ENCODE assay signal across 27 cellular contexts in genomic region chr18:46262856-46263255, GRCh38.
A peak's percentile ranks its signal among the peaks of the same experiment; 100 is the strongest.
DNase-seq lines count a peak whose midpoint lies in the region; ATAC-seq, FAIRE-seq and TF ChIP-seq lines count a peak whose summit lies in the region.
"Had no signal": no experiment of that assay in that cellular context is flagged by ENCODE, and none has a peak within 500 bp of the region (broad histone marks: within the 10 kb centered on the region; RNA-seq: fewer than 3 reads in every experiment).

No MANE protein-coding gene starts in this region.

- peaks cover 27% of the 10 kb centered on the region for H3K4me1 ChIP-seq in mesodermal cell (ENCODE audit: control insufficient read depth, insufficient read depth, low read length, poor library complexity, severe bottlenecking)
- H3K4me1 ChIP-seq: A549; BLaER1 treated with 17β-estradiol and CSF1 and Interleukin-3, amounts not matched to agents 10 nM and 100 nM had no signal

- no peaks in the 10 kb centered on the region for H3K27me3 ChIP-seq in CD4-positive, alpha-beta T cell (ENCODE audit: control insufficient read depth, insufficient read depth, low read length)
- H3K27me3 ChIP-seq in bronchial epithelial cell (ENCODE audit: control insufficient read depth, insufficient read depth, low read length): no peaks in the 10 kb centered on the region
- H3K27me3 ChIP-seq: adrenal gland; BLaER1 treated with 17β-estradiol and CSF1 and Interleukin-3, amounts not matched to agents 10 nM and 100 nM had no signal

- ATAC-seq in CD4-positive, alpha-beta T cell (ENCODE audit: poor library complexity): no peak
- ATAC-seq: A549, GM12878, lower lobe of right lung, natural killer cell had no signal

- POLR2A ChIA-PET in activated CD4-positive, alpha-beta memory T cell treated with anti-CD3 and anti-CD28 coated beads, Interleukin-2, amount 10 ng/mL, durations not matched to agents 7 days and 5 days (lab: Charles Lee): no interaction called here
- POLR2A ChIA-PET in activated CD4-positive, alpha-beta memory T cell treated with anti-CD3 and anti-CD28 coated beads for 36 hours (lab: Charles Lee): no interaction called here
- POLR2A ChIA-PET in CD4-positive, alpha-beta T cell (lab: Charles Lee): no interaction called here

- 92 to 97% methylated on average over 2 to 4 of the region's 4 CpGs for WGBS in mesodermal cell (ENCODE audit: insufficient coverage in 2 of 2), 2 experiments

- no peak overlapping the region for H3K4me3 Mint-ChIP-seq in activated CD4-positive, alpha-beta memory T cell treated with anti-CD3 and anti-CD28 coated beads, Interleukin-2, amount 10 ng/mL, durations not matched to agents 7 days and 5 days
- H3K4me3 Mint-ChIP-seq in activated CD4-positive, alpha-beta memory T cell treated with anti-CD3 and anti-CD28 coated beads for 36 hours: no peak overlapping the region
- H3K4me3 Mint-ChIP-seq in CD4-positive, alpha-beta T cell: no peak overlapping the region
- H3K4me3 Mint-ChIP-seq: natural killer cell, type B pancreatic cell had no signal

- no peak for TF ChIP-seq CTCF in CD4-positive, alpha-beta T cell (IDR thresholded peaks at IDR 0.05)
- TF ChIP-seq CTCF in bronchial epithelial cell (IDR thresholded peaks at IDR 0.05; ENCODE audit: insufficient read depth, low read length, severe bottlenecking): no peak

- peak overlapping the region; percentile 23 for H3K27ac Mint-ChIP-seq in activated CD4-positive, alpha-beta memory T cell treated with anti-CD3 and anti-CD28 coated beads, Interleukin-2, amount 10 ng/mL, durations not matched to agents 7 days and 5 days
- no peak overlapping the region for H3K27ac Mint-ChIP-seq in activated CD4-positive, alpha-beta memory T cell treated with anti-CD3 and anti-CD28 coated beads for 36 hours
- peak overlapping the region; percentile 27 for H3K27ac Mint-ChIP-seq in CD4-positive, alpha-beta T cell
- H3K27ac Mint-ChIP-seq: type B pancreatic cell had no signal

- CTCF ChIA-PET in activated CD4-positive, alpha-beta memory T cell treated with anti-CD3 and anti-CD28 coated beads, Interleukin-2, amount 10 ng/mL, durations not matched to agents 7 days and 5 days (lab: Charles Lee): no interaction called here
- CTCF ChIA-PET in activated CD4-positive, alpha-beta memory T cell treated with anti-CD3 and anti-CD28 coated beads for 36 hours (lab: Charles Lee): interaction anchor here (0.9 to 1.3 kb wide), 2 partner anchors 18 to 90 kb away, joined by 3 to 5 read pairs; no protein-coding TSS in a partner anchor
- CTCF ChIA-PET in CD4-positive, alpha-beta T cell (lab: Charles Lee): no interaction called here

- no peak overlapping the region for H3K4me3 ChIP-seq in bronchial epithelial cell (ENCODE audit: low read depth, low read length)
- no peak overlapping the region for H3K4me3 ChIP-seq in mesodermal cell (ENCODE audit: extremely low read depth, insufficient read depth, low read length, poor library complexity, severe bottlenecking)
- H3K4me3 ChIP-seq: A549; adrenal gland; BLaER1 treated with 17β-estradiol and CSF1 and Interleukin-3, amounts not matched to agents 10 nM and 100 nM; GM12878; lower lobe of right lung had no signal

- no peak for DNase-seq in activated CD4-positive, alpha-beta memory T cell treated with anti-CD3 and anti-CD28 coated beads, Interleukin-2, amount 10 ng/mL, durations not matched to agents 7 days and 5 days
- DNase-seq in activated CD4-positive, alpha-beta memory T cell treated with anti-CD3 and anti-CD28 coated beads for 36 hours: no peak
- no peak for DNase-seq in CD4-positive, alpha-beta T cell
- DNase-seq in bronchial epithelial cell (ENCODE audit: low read depth) (peak; percentile 65), GM12891 (ENCODE audit: insufficient read length, low spot score) (no peak), NCI-H1048 (lab: John Stamatoyannopoulos, UW) (no peak), HPDE6-E6E7 (ENCODE audit: extremely low spot score) (no peak)
- DNase-seq: activated CD4-positive, alpha-beta T cell treated with anti-CD3 and anti-CD28 coated beads, Interleukin-2, amount 50 U/mL, for 48 hours; activated T-cell treated with anti-CD3 and anti-CD28 coated beads, Interleukin-2, amount 50 U/mL, for 48 hours; adrenal gland; caudate nucleus; GDM1; H7; lower lobe of right lung; natural killer cell; NCI-H1105 treated with DMSO at 0.1 percent for 48 hours; NCI-H2107; NCI-H526; RPMI8226; stimulated activated CD4-positive, alpha-beta T cell treated with anti-CD3 and anti-CD28 coated beads, Interleukin-1b, Interleukin-23, amount 100 ng/mL, for 48 hours; stimulated activated naive CD4-positive, alpha-beta T cell treated with Interleukin-2 at 50 U/mL for 16 hours had no signal

- H3K4me1 Mint-ChIP-seq in activated CD4-positive, alpha-beta memory T cell treated with anti-CD3 and anti-CD28 coated beads, Interleukin-2, amount 10 ng/mL, durations not matched to agents 7 days and 5 days: peaks cover 50% of the 10 kb centered on the region
- peaks cover 48% of the 10 kb centered on the region for H3K4me1 Mint-ChIP-seq in activated CD4-positive, alpha-beta memory T cell treated with anti-CD3 and anti-CD28 coated beads for 36 hours (ENCODE audit: low read depth)
- H3K4me1 Mint-ChIP-seq in CD4-positive, alpha-beta T cell (ENCODE audit: low read depth): peaks cover 39% of the 10 kb centered on the region

- FAIRE-seq in bronchial epithelial cell (lab: Jason Lieb, UNC) (no peak), GM12891 (lab: Jason Lieb, UNC) (no peak)
- FAIRE-seq: A549, GM12878 had no signal

- H3K27me3 Mint-ChIP-seq in activated CD4-positive, alpha-beta memory T cell treated with anti-CD3 and anti-CD28 coated beads, Interleukin-2, amount 10 ng/mL, durations not matched to agents 7 days and 5 days: no peaks in the 10 kb centered on the region
- no peaks in the 10 kb centered on the region for H3K27me3 Mint-ChIP-seq in activated CD4-positive, alpha-beta memory T cell treated with anti-CD3 and anti-CD28 coated beads for 36 hours
- H3K27me3 Mint-ChIP-seq in CD4-positive, alpha-beta T cell: no peaks in the 10 kb centered on the region
- H3K27me3 Mint-ChIP-seq: type B pancreatic cell had no signal

- no peaks in the 10 kb centered on the region for H3K9me3 ChIP-seq in CD4-positive, alpha-beta T cell (ENCODE audit: control insufficient read depth, low read length)
- H3K9me3 ChIP-seq in mesodermal cell (ENCODE audit: control insufficient read depth, low read length): no peaks in the 10 kb centered on the region
- H3K9me3 ChIP-seq: A549; adrenal gland; BLaER1 treated with 17β-estradiol and CSF1 and Interleukin-3, amounts not matched to agents 10 nM and 100 nM; lower lobe of right lung had no signal

- H3K27ac ChIP-seq in CD4-positive, alpha-beta T cell (ENCODE audit: low read depth, low read length): no peak overlapping the region
- H3K27ac ChIP-seq in mesodermal cell (ENCODE audit: low read depth, low read length, severe bottlenecking): peak overlapping the region; percentile 43
- H3K27ac ChIP-seq: A549; adrenal gland; BLaER1 treated with 17β-estradiol and CSF1 and Interleukin-3, amounts not matched to agents 10 nM and 100 nM; lower lobe of right lung; parathyroid adenoma had no signal

- H3K36me3 Mint-ChIP-seq in activated CD4-positive, alpha-beta memory T cell treated with anti-CD3 and anti-CD28 coated beads, Interleukin-2, amount 10 ng/mL, durations not matched to agents 7 days and 5 days (ENCODE audit: low read depth): peaks cover 56% of the 10 kb centered on the region
- peaks cover 31% of the 10 kb centered on the region for H3K36me3 Mint-ChIP-seq in activated CD4-positive, alpha-beta memory T cell treated with anti-CD3 and anti-CD28 coated beads for 36 hours
- peaks cover 78% of the 10 kb centered on the region for H3K36me3 Mint-ChIP-seq in CD4-positive, alpha-beta T cell (ENCODE audit: low read depth)

- H3K36me3 ChIP-seq in bronchial epithelial cell (ENCODE audit: control insufficient read depth, insufficient read depth, low read length) (peaks cover 5% of the 10 kb centered on the region), mesodermal cell (ENCODE audit: control insufficient read depth, insufficient read depth, low read length) (peaks cover 17% of the 10 kb centered on the region)
- H3K36me3 ChIP-seq: adrenal gland had no signal

- intact Hi-C loops in activated CD4-positive, alpha-beta memory T cell treated with anti-CD3 and anti-CD28 coated beads for 36 hours (cut with micrococcal nuclease): no loop called here
- intact Hi-C loops in CD4-positive, alpha-beta T cell (cut with DNase I, micrococcal nuclease): no loop called here

- no peaks in the 10 kb centered on the region for H3K9me3 Mint-ChIP-seq in activated CD4-positive, alpha-beta memory T cell treated with anti-CD3 and anti-CD28 coated beads, Interleukin-2, amount 10 ng/mL, durations not matched to agents 7 days and 5 days
- H3K9me3 Mint-ChIP-seq in activated CD4-positive, alpha-beta memory T cell treated with anti-CD3 and anti-CD28 coated beads for 36 hours: no peaks in the 10 kb centered on the region
- H3K9me3 Mint-ChIP-seq in CD4-positive, alpha-beta T cell: no peaks in the 10 kb centered on the region
- H3K9me3 Mint-ChIP-seq: natural killer cell, type B pancreatic cell had no signal

- no peak for TF ChIP-seq POLR2A in GM12891 (IDR thresholded peaks at IDR 0.05; ENCODE audit: low read depth, low read length)

TF ChIP-seq in GM12891, 5 proteins besides CTCF, POLR2A, EP300 and RAD21:
- TF ChIP-seq POU2F2 (IDR thresholded peaks at IDR 0.05; ENCODE audit: low read depth, low read length): no peak
- TF ChIP-seq PAX5 (IDR thresholded peaks at IDR 0.05; ENCODE audit: insufficient read depth, low read length, severe bottlenecking): no peak
- no peak for TF ChIP-seq SPI1 (IDR thresholded peaks at IDR 0.05; ENCODE audit: low read depth, low read length)
- no peak for TF ChIP-seq POLR2AphosphoS5 (IDR thresholded peaks at IDR 0.05; ENCODE audit: low read depth, low read length)
- TF ChIP-seq TAF1 (IDR thresholded peaks at IDR 0.05; ENCODE audit: low read depth, low read length): no peak
